Comparison of ENCODE assay signal across 9 cellular contexts in genomic region chr7:156751319-156751718, GRCh38.
DNase-seq lines count a peak whose midpoint lies in the region; ATAC-seq lines count a peak whose summit lies in the region.
"Had no signal": no experiment of that assay in that cellular context is flagged by ENCODE, and none has a peak within 500 bp of the region (broad histone marks: within the 10 kb centered on the region; RNA-seq: fewer than 3 reads in every experiment).

No MANE protein-coding gene starts in this region.

- peaks cover 14% of the 10 kb centered on the region for H3K36me3 Mint-ChIP-seq in activated naive CD4-positive, alpha-beta T cell treated with anti-CD3 and anti-CD28 coated beads for 36 hours (ENCODE audit: low read depth)

- ATAC-seq in HG02938 (IDR thresholded peaks at IDR 0.05; ENCODE audit: unreplicated experiment) (peak; percentile 84), HG02970 (IDR thresholded peaks at IDR 0.05; ENCODE audit: low FRiP score, unreplicated experiment) (no peak)

- no peak overlapping the region for H3K27ac Mint-ChIP-seq in activated naive CD4-positive, alpha-beta T cell treated with anti-CD3 and anti-CD28 coated beads for 36 hours

- intact Hi-C loops in activated naive CD4-positive, alpha-beta T cell treated with anti-CD3 and anti-CD28 coated beads for 36 hours (cut with micrococcal nuclease): no loop called here

- H3K4me3 Mint-ChIP-seq in activated naive CD4-positive, alpha-beta T cell treated with anti-CD3 and anti-CD28 coated beads for 36 hours: no peak overlapping the region

- CTCF ChIA-PET in activated naive CD4-positive, alpha-beta T cell treated with anti-CD3 and anti-CD28 coated beads for 36 hours (lab: Charles Lee): interaction anchor here (0.6 kb wide), 1 partner anchor 18 kb away, joined by 3 read pairs; no protein-coding TSS in a partner anchor

- no peaks in the 10 kb centered on the region for H3K27me3 Mint-ChIP-seq in activated naive CD4-positive, alpha-beta T cell treated with anti-CD3 and anti-CD28 coated beads for 36 hours (ENCODE audit: low read depth)

- no peaks in the 10 kb centered on the region for H3K9me3 Mint-ChIP-seq in activated naive CD4-positive, alpha-beta T cell treated with anti-CD3 and anti-CD28 coated beads for 36 hours

- H3K4me1 Mint-ChIP-seq in activated naive CD4-positive, alpha-beta T cell treated with anti-CD3 and anti-CD28 coated beads for 36 hours (ENCODE audit: low read depth): no peaks in the 10 kb centered on the region

- peak; percentile 63 for DNase-seq in CD1c-positive myeloid dendritic cell (ENCODE audit: extremely low spot score)
- peak; percentile 46 for DNase-seq in activated naive CD4-positive, alpha-beta T cell treated with anti-CD3 and anti-CD28 coated beads for 36 hours
- DNase-seq in non-pigmented ciliary epithelial cell (ENCODE audit: low read depth): peak; percentile 87
- no peak for DNase-seq in NCI-H345 treated with DMSO at 0.1 percent for 48 hours (lab: John Stamatoyannopoulos, UW; ENCODE audit: unreplicated experiment)
- DNase-seq in NCI-H2227 treated with DMSO at 0.1 percent for 48 hours (lab: John Stamatoyannopoulos, UW): no peak
- no peak for DNase-seq in NK-92 (lab: John Stamatoyannopoulos, UW; ENCODE audit: unreplicated experiment)
- DNase-seq: hippocampal formation had no signal

Comparison
In these comparisons a context has a peak if more than half of its experiments do, and no peak if none do; other contexts are left out.
1. DNase-seq: peak in CD1c-positive myeloid dendritic cell (single experiment), activated naive CD4-positive, alpha-beta T cell treated with anti-CD3 and anti-CD28 coated beads for 36 hours (single experiment) and non-pigmented ciliary epithelial cell (single experiment); none in NCI-H345 treated with DMSO at 0.1 percent for 48 hours (single experiment), NCI-H2227 treated with DMSO at 0.1 percent for 48 hours (single experiment) and NK-92 (single experiment).